Comparison of ENCODE assay signal across 14 cellular contexts in genomic region chr17:42363767-42364585, GRCh38. TPM values are rescaled to one million over a fixed set of nuclear protein-coding genes. Genes with fewer than 3 reads are reported as not detected.
DNase-seq lines count a peak whose midpoint lies in the region; ATAC-seq, FAIRE-seq and TF ChIP-seq lines count a peak whose summit lies in the region.
"Had no signal": no experiment of that assay in that cellular context is flagged by ENCODE, and none has a peak within 500 bp of the region (broad histone marks: within the 10 kb centered on the region; RNA-seq: fewer than 3 reads in every experiment).

No MANE protein-coding gene starts in this region.

- H2AFZ ChIP-seq in HepG2 (ENCODE audit: low read length): no peak overlapping the region

- no peak for ATAC-seq in HepG2
- ATAC-seq in right lobe of liver: no peak
- no peak for ATAC-seq in thoracic aorta (ENCODE audit: insufficient number of reproducible peaks, low FRiP score, low read depth)
- ATAC-seq in GM18909 (IDR thresholded peaks at IDR 0.05; ENCODE audit: poor library complexity, unreplicated experiment): no peak

- no peak overlapping the region for H3K27ac ChIP-seq in HepG2 (ENCODE audit: extremely low read length, insufficient read depth, low read length)
- H3K27ac ChIP-seq in right lobe of liver: peak overlapping the region in 1 of 3 donors; percentile 34
- H3K27ac ChIP-seq in adrenal gland: peak overlapping the region in 3 of 5 donors; percentile 46 to 89 (median 63)
- peak overlapping the region; percentile 5 to 58 for H3K27ac ChIP-seq in kidney (ENCODE audit: low read depth in 2 of 2, low read length in 2 of 2)
- peak overlapping the region; percentile 83 for H3K27ac ChIP-seq in thoracic aorta
- H3K27ac ChIP-seq: BLaER1 treated with 17β-estradiol and CSF1 and Interleukin-3, amounts not matched to agents 10 nM and 100 nM; cardiac muscle cell had no signal

- TF ChIP-seq EP300 in HepG2 (IDR thresholded peaks at IDR 0.05; ENCODE audit: low read depth in 2 of 2, low read length in 2 of 2) (no peak), HepG2 (CRISPR knock-in tag; IDR thresholded peaks at IDR 0.05; ENCODE audit: borderline replicate concordance) (no peak)

- no TSS peak for BruUV-seq in HepG2 (replicated peaks; lab: Mats Ljungman, UMichigan)

- CTCF ChIA-PET in HepG2 (lab: Yijun Ruan, JAX; ENCODE audit: low intra/inter-chr PET ratio, low total read pairs) (no interaction called here), GM10248 (lab: Yijun Ruan, JAX) (interaction anchor here (1.3 to 1.9 kb wide), 3 partner anchors 13 to 43 kb away, joined by 4 to 7 read pairs (median 5); no protein-coding TSS in a partner anchor)

- H3K79me2 ChIP-seq in HepG2 (ENCODE audit: insufficient read depth, low read length): peaks cover 76% of the 10 kb centered on the region

- no peak for TF ChIP-seq CTCF in HepG2 (CRISPR knock-in tag; IDR thresholded peaks at IDR 0.05)
- TF ChIP-seq CTCF in right lobe of liver (IDR thresholded peaks at IDR 0.05): no peak
- TF ChIP-seq CTCF in adrenal gland (IDR thresholded peaks at IDR 0.05): no peak
- no peak for TF ChIP-seq CTCF in kidney (IDR thresholded peaks at IDR 0.05; ENCODE audit: borderline replicate concordance, extremely low read depth, insufficient read depth)
- no peak for TF ChIP-seq CTCF in thoracic aorta (IDR thresholded peaks at IDR 0.05)
- no peak for TF ChIP-seq CTCF in GM10248 (IDR thresholded peaks at IDR 0.05; ENCODE audit: control extremely low read depth, extremely low read depth, low read depth, missing control alignments)

- no peaks in the 10 kb centered on the region for H3K9me3 ChIP-seq in HepG2 (ENCODE audit: low read length)
- no peaks in the 10 kb centered on the region for H3K9me3 ChIP-seq in right lobe of liver
- no peaks in the 10 kb centered on the region for H3K9me3 ChIP-seq in adrenal gland (replicated peaks in 1 of 3)
- no peaks in the 10 kb centered on the region for H3K9me3 ChIP-seq in kidney (ENCODE audit: control insufficient read depth in 1 of 2, low read length in 2 of 2)
- H3K9me3 ChIP-seq in thoracic aorta: no peaks in the 10 kb centered on the region
- H3K9me3 ChIP-seq: BLaER1 treated with 17β-estradiol and CSF1 and Interleukin-3, amounts not matched to agents 10 nM and 100 nM had no signal

- TF ChIP-seq RAD21 in HepG2 (CRISPR knock-in tag; IDR thresholded peaks at IDR 0.05): no peak

- no peaks in the 10 kb centered on the region for H3K27me3 ChIP-seq in HepG2 (ENCODE audit: control insufficient read depth in 1 of 2, insufficient read depth in 2 of 2, low read length in 2 of 2)
- H3K27me3 ChIP-seq in right lobe of liver: no peaks in the 10 kb centered on the region
- no peaks in the 10 kb centered on the region for H3K27me3 ChIP-seq in adrenal gland
- H3K27me3 ChIP-seq in thoracic aorta (replicated peaks; ENCODE audit: insufficient read depth): no peaks in the 10 kb centered on the region
- H3K27me3 ChIP-seq: BLaER1 treated with 17β-estradiol and CSF1 and Interleukin-3, amounts not matched to agents 10 nM and 100 nM; cardiac muscle cell had no signal

- TF ChIP-seq POLR2A in HepG2 (IDR thresholded peaks at IDR 0.05; ENCODE audit: insufficient read depth in 1 of 2, low read depth in 2 of 2, low read length in 2 of 2): no peak
- no peak for TF ChIP-seq POLR2A in right lobe of liver (IDR thresholded peaks at IDR 0.05)
- no peak for TF ChIP-seq POLR2A in adrenal gland (IDR thresholded peaks at IDR 0.05)

- H3K36me3 ChIP-seq in HepG2 (replicated peaks in 1 of 2; ENCODE audit: control insufficient read depth in 1 of 2, insufficient read depth in 2 of 2, low read length in 2 of 2) (0 out of 5 replicates have a peak, but pooled peaks cover 0 to 2% of the 10 kb centered on the region in 2 experiments), right lobe of liver (no peaks in the 10 kb centered on the region), adrenal gland (replicated peaks in 1 of 2) (no peaks in the 10 kb centered on the region), kidney (ENCODE audit: control insufficient read depth in 1 of 2, insufficient read depth in 2 of 2, low read length in 2 of 2) (no peaks in the 10 kb centered on the region), thoracic aorta (no peaks in the 10 kb centered on the region)
- H3K36me3 ChIP-seq: cardiac muscle cell had no signal

- FAIRE-seq in HepG2 (lab: Jason Lieb, UNC) (no peak), kidney (lab: Jason Lieb, UNC) (no peak)
- FAIRE-seq: GM12892 had no signal

- H3K4me1 ChIP-seq in HepG2 (ENCODE audit: insufficient read depth, low read length): peaks cover 60% of the 10 kb centered on the region
- H3K4me1 ChIP-seq in right lobe of liver: peaks cover 3 to 52% (median 19%) of the 10 kb centered on the region in 4 donors
- H3K4me1 ChIP-seq in adrenal gland (replicated peaks in 1 of 2): peaks cover 32 to 82% of the 10 kb centered on the region in 2 donors
- peaks cover 21 to 27% of the 10 kb centered on the region in 2 donors for H3K4me1 ChIP-seq in kidney (ENCODE audit: control insufficient read depth in 1 of 2, insufficient read depth in 1 of 2, low read depth in 1 of 2, low read length in 2 of 2)
- H3K4me1 ChIP-seq in thoracic aorta (ENCODE audit: control insufficient read depth in 1 of 2, low read depth in 2 of 2): peaks cover 56 to 83% of the 10 kb centered on the region in 2 donors

- no peak overlapping the region for H3K4me3 ChIP-seq in HepG2 (replicated peaks in 1 of 3; ENCODE audit: insufficient read depth in 1 of 3, low read depth in 2 of 3, low read length in 3 of 3)
- H3K4me3 ChIP-seq in right lobe of liver: no peak overlapping the region
- no peak overlapping the region for H3K4me3 ChIP-seq in adrenal gland
- no peak overlapping the region for H3K4me3 ChIP-seq in kidney (ENCODE audit: low read length in 2 of 2)
- H3K4me3 ChIP-seq in thoracic aorta: peak overlapping the region; percentile 38
- H3K4me3 ChIP-seq: BLaER1 treated with 17β-estradiol and CSF1 and Interleukin-3, amounts not matched to agents 10 nM and 100 nM; cardiac muscle cell had no signal

- H3K9ac ChIP-seq in HepG2 (ENCODE audit: insufficient read depth, low read depth, low read length) (no peak overlapping the region), kidney (ENCODE audit: low read length in 2 of 2) (no peak overlapping the region)
- H3K9ac ChIP-seq: BLaER1 treated with 17β-estradiol and CSF1 and Interleukin-3, amounts not matched to agents 10 nM and 100 nM had no signal

- H4K20me1 ChIP-seq in HepG2 (ENCODE audit: insufficient read depth, low read length): peaks cover 38% of the 10 kb centered on the region

- DNase-seq in HepG2 (ENCODE audit: low spot score) (no peak), right lobe of liver (no peak), adrenal gland (peak in 3 of 7 donors; percentile 53 to 83 (median 61)), kidney (no peak), thoracic aorta (ENCODE audit: low spot score) (no peak), NCI-H345 (lab: John Stamatoyannopoulos, UW) (no peak), GM10248 (ENCODE audit: extremely low spot score) (no peak)
- DNase-seq: hippocampal formation, NCI-H82, nephron progenitor cell had no signal

- in situ Hi-C loops in HepG2 (cut with HindIII; ENCODE audit: extremely low pct_ligation_motif_present, low pct_unique_long_range_greater_than_20kb): no loop called here

- WGBS in HepG2 (ENCODE audit: low lambda C conversion rate): 95% methylated on average over 7 of the region's 7 CpGs
- 53% methylated on average over 7 of the region's 7 CpGs for WGBS in right lobe of liver (ENCODE audit: insufficient coverage, low coverage, low lambda C conversion rate, missing lambda C conversion rate)
- WGBS in adrenal gland, 4 donors: 56 to 67% (median 65%) methylated on average over 7 of the region's 7 CpGs

- no peak overlapping the region for H3K4me2 ChIP-seq in HepG2 (ENCODE audit: low read depth, low read length)

- POLR2A ChIA-PET in HepG2 (lab: Yijun Ruan, JAX): no interaction called here
- POLR2A ChIA-PET in GM10248 (lab: Yijun Ruan, JAX): interaction anchor here (0.6 kb wide), 2 partner anchors 14 to 19 kb away, joined by 3 to 6 read pairs; no protein-coding TSS in a partner anchor

- intact Hi-C loops in HepG2 (cut with micrococcal nuclease; ENCODE audit: unreplicated experiment): no loop called here
- intact Hi-C loops in right lobe of liver (cut with DNase I): no loop called here
- intact Hi-C loops in adrenal gland (cut with DNase I): no loop called here
- intact Hi-C loops in kidney (cut with DNase I): no loop called here

RNA-seq across cellular contexts. Expression of gene STAT3, which starts 24.3 kb away (rescaled TPM):
- 61.8 and 82.7 TPM in 2 replicates for total RNA-seq in HepG2 (2016; rRNA removed; fragmentation: Illumina TruSeq; extraction: Trizol)
- 23.1 and 26.5 TPM in 2 replicates for total RNA-seq in HepG2 (2016; cell fraction: cytosol; rRNA removed; fragmentation: Illumina TruSeq; extraction: Trizol; ENCODE audit: low read depth)
- 58.0 and 68.3 TPM in 2 replicates for total RNA-seq in HepG2 (2016; cell fraction: insoluble cytoplasmic fraction; rRNA removed; fragmentation: Illumina TruSeq; extraction: Trizol)
- total RNA-seq in HepG2 (2016; cell fraction: membrane; rRNA removed; fragmentation: Illumina TruSeq; extraction: Trizol): 26.8 TPM in 2 replicates
- total RNA-seq in HepG2 (2016; cell fraction: nucleus; rRNA removed; fragmentation: Illumina TruSeq; extraction: Trizol): 59.3 and 64.3 TPM in 2 replicates
- polyA plus RNA-seq in HepG2 (2011; rRNA removed): 62.4 and 65.3 TPM in 2 replicates
- 50.3 and 62.8 TPM in 2 replicates for polyA plus RNA-seq in HepG2 (2011; cell fraction: cytosol; rRNA removed)
- polyA plus RNA-seq in HepG2 (2011; cell fraction: nucleus; rRNA removed): 68.4 and 82.3 TPM in 2 replicates
- 46.3 and 77.9 TPM in 2 replicates for polyA plus RNA-seq in HepG2 (2012)
- 3.6 TPM in 2 replicates for polyA plus RNA-seq in HepG2 (2016; cell fraction: cytosol; fragmentation: Illumina TruSeq; extraction: Trizol; ENCODE audit: low read depth)
- 45.6 and 57.1 TPM in 2 replicates for polyA plus RNA-seq in HepG2 (2016; cell fraction: insoluble cytoplasmic fraction; fragmentation: Illumina TruSeq; extraction: Trizol; ENCODE audit: low read depth)
- polyA plus RNA-seq in HepG2 (2016; cell fraction: membrane; fragmentation: Illumina TruSeq; extraction: Trizol; ENCODE audit: low read depth): 8.1 and 9.5 TPM in 2 replicates
- polyA plus RNA-seq in HepG2 (2016; cell fraction: nucleus; fragmentation: Illumina TruSeq; extraction: Trizol; ENCODE audit: insufficient read depth, low read depth): 95.8 and 98.6 TPM in 2 replicates
- polyA minus RNA-seq in HepG2 (2011; rRNA and poly(A)+ RNA removed; ENCODE audit: low replicate concordance): 96.9 and 98.7 TPM in 2 replicates
- polyA minus RNA-seq in HepG2 (2011; cell fraction: cytosol; rRNA and poly(A)+ RNA removed): 57.9 and 75.4 TPM in 2 replicates
- 74.4 and 95.5 TPM in 2 replicates for polyA minus RNA-seq in HepG2 (2011; cell fraction: nucleus; rRNA and poly(A)+ RNA removed)
- 100 to 1,000 TPM; 108 to 267 (median 208) TPM for total RNA-seq in right lobe of liver
- 100 to 1,000 TPM; 132 to 282 (median 196) TPM for total RNA-seq in adrenal gland
- 100 to 1,000 TPM in 1 of 3 donors, 10 to 100 TPM in 2; 49.0 to 132 (median 49.3) TPM for polyA plus RNA-seq in adrenal gland
- 327 TPM for total RNA-seq in kidney
- 55.6 TPM for polyA plus RNA-seq in kidney (ENCODE audit: insufficient read depth, low read depth, low replicate concordance)
- 100 to 1,000 TPM; 217 to 360 TPM for total RNA-seq in thoracic aorta

RNA-seq across cellular contexts. Expression of gene CAVIN1, which starts 59.1 kb away (rescaled TPM):
- 25.5 and 26.0 TPM in 2 replicates for total RNA-seq in HepG2 (2016; rRNA removed; fragmentation: Illumina TruSeq; extraction: Trizol)
- total RNA-seq in HepG2 (2016; cell fraction: cytosol; rRNA removed; fragmentation: Illumina TruSeq; extraction: Trizol; ENCODE audit: low read depth): 1.4 and 2.0 TPM in 2 replicates
- 22.2 and 26.3 TPM in 2 replicates for total RNA-seq in HepG2 (2016; cell fraction: insoluble cytoplasmic fraction; rRNA removed; fragmentation: Illumina TruSeq; extraction: Trizol)
- 6.2 and 7.4 TPM in 2 replicates for total RNA-seq in HepG2 (2016; cell fraction: membrane; rRNA removed; fragmentation: Illumina TruSeq; extraction: Trizol)
- 9.9 and 11.0 TPM in 2 replicates for total RNA-seq in HepG2 (2016; cell fraction: nucleus; rRNA removed; fragmentation: Illumina TruSeq; extraction: Trizol)
- 12.7 and 15.9 TPM in 2 replicates for polyA plus RNA-seq in HepG2 (2011; rRNA removed)
- polyA plus RNA-seq in HepG2 (2011; cell fraction: cytosol; rRNA removed): 11.6 and 16.2 TPM in 2 replicates
- 5.7 and 6.0 TPM in 2 replicates for polyA plus RNA-seq in HepG2 (2011; cell fraction: nucleus; rRNA removed)
- polyA plus RNA-seq in HepG2 (2012): 5.5 and 6.9 TPM in 2 replicates
- polyA plus RNA-seq in HepG2 (2016; cell fraction: cytosol; fragmentation: Illumina TruSeq; extraction: Trizol; ENCODE audit: low read depth): 1.3 and 1.5 TPM in 2 replicates
- 27.2 and 28.7 TPM in 2 replicates for polyA plus RNA-seq in HepG2 (2016; cell fraction: insoluble cytoplasmic fraction; fragmentation: Illumina TruSeq; extraction: Trizol; ENCODE audit: low read depth)
- polyA plus RNA-seq in HepG2 (2016; cell fraction: membrane; fragmentation: Illumina TruSeq; extraction: Trizol; ENCODE audit: low read depth): 3.5 and 4.2 TPM in 2 replicates
- 15.8 and 16.2 TPM in 2 replicates for polyA plus RNA-seq in HepG2 (2016; cell fraction: nucleus; fragmentation: Illumina TruSeq; extraction: Trizol; ENCODE audit: insufficient read depth, low read depth)
- 20.8 and 64.9 TPM in 2 replicates for polyA minus RNA-seq in HepG2 (2011; rRNA and poly(A)+ RNA removed; ENCODE audit: low replicate concordance)
- 18.1 and 23.5 TPM in 2 replicates for polyA minus RNA-seq in HepG2 (2011; cell fraction: cytosol; rRNA and poly(A)+ RNA removed)
- polyA minus RNA-seq in HepG2 (2011; cell fraction: nucleus; rRNA and poly(A)+ RNA removed): 4.5 and 4.6 TPM in 2 replicates
- 10 to 100 TPM in 5 of 6 experiments, 1 to 10 TPM in 1; 8.7 to 29.6 (median 17.4) TPM for total RNA-seq in right lobe of liver
- total RNA-seq in adrenal gland: 100 to 1,000 TPM in 7 of 8 donors, 10 to 100 TPM in 1; 62.0 to 206 (median 162) TPM
- 100 to 1,000 TPM in 1 of 3 donors, 10 to 100 TPM in 2; 37.0 to 103 (median 79.8) TPM for polyA plus RNA-seq in adrenal gland
- 204 TPM for total RNA-seq in kidney
- polyA plus RNA-seq in kidney (ENCODE audit: insufficient read depth, low read depth, low replicate concordance): 67.1 TPM
- 100 to 1,000 TPM; 579 to 938 TPM for total RNA-seq in thoracic aorta
